Comparison of ENCODE assay signal across 15 cellular contexts in genomic region chrX:39144323-39144722, GRCh38.
DNase-seq lines count a peak whose midpoint lies in the region; ATAC-seq, FAIRE-seq and TF ChIP-seq lines count a peak whose summit lies in the region.
"Had no signal": no experiment of that assay in that cellular context is flagged by ENCODE, and none has a peak within 500 bp of the region (broad histone marks: within the 10 kb centered on the region; RNA-seq: fewer than 3 reads in every experiment).

No MANE protein-coding gene starts in this region.

- ATAC-seq in GM18511 (IDR thresholded peaks at IDR 0.05; ENCODE audit: unreplicated experiment) = peak; percentile 82
- peak; percentile 66 for ATAC-seq in GM21576 (IDR thresholded peaks at IDR 0.05; ENCODE audit: unreplicated experiment)
- peak; percentile 47 for ATAC-seq in HG03521 (IDR thresholded peaks at IDR 0.05; ENCODE audit: unreplicated experiment)
- no peak for ATAC-seq in Right ventricle myocardium superior (ENCODE audit: poor library complexity)
- ATAC-seq: activated CD8-positive, alpha-beta memory T cell treated with anti-CD3 and anti-CD28 coated beads, Interleukin-2, amount 10 ng/mL, durations not matched to agents 7 days and 5 days had no signal

- no peaks in the 10 kb centered on the region for H3K4me1 ChIP-seq in esophagus muscularis mucosa
- H3K4me1 ChIP-seq: ascending aorta had no signal

- peak; percentile 23 for DNase-seq in bronchial epithelial cell (ENCODE audit: low read depth)
- DNase-seq in esophagus muscularis mucosa (ENCODE audit: extremely low spot score) = no peak
- DNase-seq in glutamatergic neuron = no peak
- no peak for DNase-seq in activated CD4-positive, alpha-beta T cell treated with anti-CD3 and anti-CD28 coated beads for 1 hour
- DNase-seq in Right ventricle myocardium superior = no peak
- DNase-seq: activated CD8-positive, alpha-beta memory T cell treated with anti-CD3 and anti-CD28 coated beads, Interleukin-2, amount 10 ng/mL, durations not matched to agents 7 days and 5 days; C1 segment of cervical spinal cord; NCI-H774; nephron progenitor cell had no signal

- H3K4me1 Mint-ChIP-seq in glutamatergic neuron (ENCODE audit: low read depth, unreplicated experiment) = no peaks in the 10 kb centered on the region
- H3K4me1 Mint-ChIP-seq: activated CD8-positive, alpha-beta memory T cell treated with anti-CD3 and anti-CD28 coated beads, Interleukin-2, amount 10 ng/mL, durations not matched to agents 7 days and 5 days had no signal

- H3K27ac ChIP-seq in esophagus muscularis mucosa (replicated peaks in 1 of 4) = no peak overlapping the region
- H3K27ac ChIP-seq: ascending aorta had no signal

- H3K27ac Mint-ChIP-seq in glutamatergic neuron (ENCODE audit: unreplicated experiment) = no peak overlapping the region
- H3K27ac Mint-ChIP-seq: activated CD8-positive, alpha-beta memory T cell treated with anti-CD3 and anti-CD28 coated beads, Interleukin-2, amount 10 ng/mL, durations not matched to agents 7 days and 5 days; nephron progenitor cell; T-helper 1 cell treated with Interleukin-12 subunit alpha and Interleukin-12 subunit beta and Interleukin-4 antibody, amounts not matched to agents 30 μg/mL and 1 μg/mL, for 36 hours had no signal

- 56% methylated on average over 3 of the region's 3 CpGs for WGBS in esophagus muscularis mucosa

- H3K4me3 Mint-ChIP-seq in glutamatergic neuron (ENCODE audit: unreplicated experiment) = no peak overlapping the region
- H3K4me3 Mint-ChIP-seq: activated CD8-positive, alpha-beta memory T cell treated with anti-CD3 and anti-CD28 coated beads, Interleukin-2, amount 10 ng/mL, durations not matched to agents 7 days and 5 days; nephron progenitor cell; T-helper 1 cell treated with Interleukin-12 subunit alpha and Interleukin-12 subunit beta and Interleukin-4 antibody, amounts not matched to agents 30 μg/mL and 1 μg/mL, for 36 hours had no signal

- no peak for TF ChIP-seq POLR2A in esophagus muscularis mucosa (IDR thresholded peaks at IDR 0.05; ENCODE audit: low read depth)

- H3K27me3 ChIP-seq in bronchial epithelial cell (ENCODE audit: control insufficient read depth, insufficient read depth, low read length) (no peaks in the 10 kb centered on the region), esophagus muscularis mucosa (no peaks in the 10 kb centered on the region)
- H3K27me3 ChIP-seq: ascending aorta had no signal

- FAIRE-seq in bronchial epithelial cell (lab: Jason Lieb, UNC) = no peak
- FAIRE-seq: keratinocyte had no signal

- H3K27me3 Mint-ChIP-seq in glutamatergic neuron (ENCODE audit: unreplicated experiment) = no peaks in the 10 kb centered on the region
- H3K27me3 Mint-ChIP-seq: activated CD8-positive, alpha-beta memory T cell treated with anti-CD3 and anti-CD28 coated beads, Interleukin-2, amount 10 ng/mL, durations not matched to agents 7 days and 5 days had no signal

- no peaks in the 10 kb centered on the region for H3K36me3 Mint-ChIP-seq in glutamatergic neuron (ENCODE audit: unreplicated experiment)
- H3K36me3 Mint-ChIP-seq: activated CD8-positive, alpha-beta memory T cell treated with anti-CD3 and anti-CD28 coated beads, Interleukin-2, amount 10 ng/mL, durations not matched to agents 7 days and 5 days had no signal

- TF ChIP-seq CTCF in bronchial epithelial cell (IDR thresholded peaks at IDR 0.05; ENCODE audit: insufficient read depth, low read length, severe bottlenecking) (no peak), esophagus muscularis mucosa (IDR thresholded peaks at IDR 0.05) (no peak), glutamatergic neuron (IDR thresholded peaks at IDR 0.05; ENCODE audit: partially characterized antibody, unreplicated experiment) (no peak)

- no peak for TF ChIP-seq EP300 in esophagus muscularis mucosa (IDR thresholded peaks at IDR 0.05)

- intact Hi-C loops in esophagus muscularis mucosa (cut with DNase I) (no loop called here), Right ventricle myocardium superior (cut with DNase I) (no loop called here)

- no peaks in the 10 kb centered on the region for H3K9me3 ChIP-seq in esophagus muscularis mucosa
- H3K9me3 ChIP-seq: ascending aorta had no signal

- H3K4me3 ChIP-seq in bronchial epithelial cell (ENCODE audit: low read depth, low read length) (no peak overlapping the region), esophagus muscularis mucosa (no peak overlapping the region)
- H3K4me3 ChIP-seq: ascending aorta had no signal

- H3K36me3 ChIP-seq in bronchial epithelial cell (ENCODE audit: control insufficient read depth, insufficient read depth, low read length) (no peaks in the 10 kb centered on the region), esophagus muscularis mucosa (no peaks in the 10 kb centered on the region)
- H3K36me3 ChIP-seq: ascending aorta had no signal

- H3K9me3 Mint-ChIP-seq in glutamatergic neuron (ENCODE audit: unreplicated experiment) = no peaks in the 10 kb centered on the region
- H3K9me3 Mint-ChIP-seq: T-helper 1 cell treated with Interleukin-12 subunit alpha and Interleukin-12 subunit beta and Interleukin-4 antibody, amounts not matched to agents 30 μg/mL and 1 μg/mL, for 36 hours had no signal
